Comparison of ENCODE assay signal across 8 cellular contexts in genomic region chr20:59207742-59208357, GRCh38. TPM values are rescaled to one million over a fixed set of nuclear protein-coding genes. Genes with fewer than 3 reads are reported as not detected.
DNase-seq lines count a peak whose midpoint lies in the region; ATAC-seq, FAIRE-seq and TF ChIP-seq lines count a peak whose summit lies in the region.

No MANE protein-coding gene starts in this region.

- H2AFZ ChIP-seq in DND-41 (ENCODE audit: low read depth, low read length) (no peak overlapping the region), GM12878 (ENCODE audit: control insufficient read depth, low read depth, low read length) (no peak overlapping the region)

- no peak overlapping the region for H3K4me3 Mint-ChIP-seq in T-helper 2 cell treated with Interferon-gamma antibody and Interleukin-4, amounts not matched to agents 5 μg/mL and 100 μg/mL, for 36 hours

- no peak overlapping the region for H3K4me2 ChIP-seq in DND-41 (ENCODE audit: insufficient read depth, low read length)
- no peak overlapping the region for H3K4me2 ChIP-seq in GM12878 (ENCODE audit: control insufficient read depth, insufficient read depth)

- POLR2A ChIA-PET in GM12878 (lab: Charles Lee) = no interaction called here

- peaks cover 7% of the 10 kb centered on the region for H3K36me3 Mint-ChIP-seq in T-helper 2 cell treated with Interferon-gamma antibody and Interleukin-4, amounts not matched to agents 5 μg/mL and 100 μg/mL, for 36 hours (ENCODE audit: low read depth)

- H3K9ac ChIP-seq in DND-41 (ENCODE audit: low read depth, low read length) = no peak overlapping the region
- no peak overlapping the region for H3K9ac ChIP-seq in GM12878 (ENCODE audit: control insufficient read depth, insufficient read depth, low read length)

- SMC1A ChIA-PET in GM12878 (lab: Charles Lee; ENCODE audit: uncharacterized antibody, unreplicated experiment) = interaction anchor here (0.7 to 3.8 kb wide), 8 partner anchors 14 to 386 kb away, joined by 3 to 19 read pairs (median 6); no protein-coding TSS in a partner anchor

- H3K27ac Mint-ChIP-seq in T-helper 2 cell treated with Interferon-gamma antibody and Interleukin-4, amounts not matched to agents 5 μg/mL and 100 μg/mL, for 36 hours = no peak overlapping the region

- TF ChIP-seq POLR2A in GM12878 (IDR thresholded peaks at IDR 0.05; ENCODE audit: low read depth, low read length) (no peak), uterus (IDR thresholded peaks at IDR 0.05) (no peak)

- peak; percentile 64 for TF ChIP-seq CTCF in DND-41 (IDR thresholded peaks at IDR 0.05; ENCODE audit: borderline replicate concordance, extremely low read depth, low read length, poor library complexity, severe bottlenecking)
- TF ChIP-seq CTCF in GM12878 (IDR thresholded peaks at IDR 0.05 in 2 of 3, conservative IDR thresholded peaks at IDR 0.05 in 1 of 3; ENCODE audit: control insufficient read depth in 2 of 3, extremely low read depth in 1 of 3, insufficient read depth in 1 of 3, low read depth in 3 of 3, low read length in 3 of 3) = peak; percentile 76 to 91 (median 78)
- peak; percentile 44 to 73 for TF ChIP-seq CTCF in left lung (IDR thresholded peaks at IDR 0.05)
- TF ChIP-seq CTCF in uterus (IDR thresholded peaks at IDR 0.05) = peak in 2 of 4 experiments; percentile 8 to 27

- ATAC-seq in DND-41 (ENCODE audit: insufficient read depth, low read depth) (peak; percentile 67; the same call in 2 of the 3 replicates), HG03354 (IDR thresholded peaks at IDR 0.05; ENCODE audit: poor library complexity, severe bottlenecking, unreplicated experiment) (peak; percentile 62), GM12878 (peak; percentile 97), left lung (peak; percentile 91)

- TF ChIP-seq RAD21 in GM12878 (IDR thresholded peaks at IDR 0.05; ENCODE audit: insufficient read depth, low read depth, low read length) = peak; percentile 87

- H3K9me3 Mint-ChIP-seq in T-helper 2 cell treated with Interferon-gamma antibody and Interleukin-4, amounts not matched to agents 5 μg/mL and 100 μg/mL, for 36 hours = no peaks in the 10 kb centered on the region

- BruUV-seq in GM12878 (replicated peaks; lab: Mats Ljungman, UMichigan) = no TSS peak

- RAD21 ChIA-PET in GM12878 (lab: Charles Lee; ENCODE audit: unreplicated experiment) = interaction anchor here (0.9 to 2.2 kb wide), 9 partner anchors 15 to 727 kb away, joined by 3 to 18 read pairs (median 3); no protein-coding TSS in a partner anchor

- H3K36me3 ChIP-seq in DND-41 (ENCODE audit: insufficient read depth, low read length) = no peaks in the 10 kb centered on the region
- no peaks in the 10 kb centered on the region for H3K36me3 ChIP-seq in GM12878 (ENCODE audit: control insufficient read depth in 2 of 2, insufficient read depth in 2 of 2, low read length in 1 of 2)
- H3K36me3 ChIP-seq in left lung = no peaks in the 10 kb centered on the region
- H3K36me3 ChIP-seq in uterus = no peaks in the 10 kb centered on the region

- H3K4me3 ChIP-seq in DND-41 (ENCODE audit: low read depth in 1 of 2, low read length in 2 of 2) (no peak overlapping the region), GM12878 (no peak overlapping the region), left lung (no peak overlapping the region), uterus (no peak overlapping the region)

- H4K20me1 ChIP-seq in DND-41 (ENCODE audit: insufficient read depth, low read length) = peaks cover 5% of the 10 kb centered on the region; the same call in 1 of the 2 replicates
- no peaks in the 10 kb centered on the region for H4K20me1 ChIP-seq in GM12878 (ENCODE audit: control insufficient read depth, insufficient read depth)

- DNase-seq in DND-41 (peak; percentile 47), GM12878 (ENCODE audit: low read depth, low spot score) (peak; percentile 2), left lung (peak in 1 of 2 donors; percentile 61), uterus (no peak), NCI-H1092 (lab: John Stamatoyannopoulos, UW) (no peak)
- DNase-seq in T-helper 2 cell treated with Interferon-gamma antibody and Interleukin-4, amounts not matched to agents 5 μg/mL and 100 μg/mL, for 36 hours (ENCODE audit: low spot score) = peak; percentile 58
- DNase-seq in stimulated activated CD8-positive, alpha-beta memory T cell treated with anti-CD3 and anti-CD28 coated beads, Interleukin-4, amount 100 ng/mL, for 1 hour (ENCODE audit: low read depth in 2 of 2, low spot score in 1 of 2) = peak; percentile 59 to 61

- TF ChIP-seq EP300 in GM12878 (IDR thresholded peaks at IDR 0.05; ENCODE audit: borderline replicate concordance in 1 of 2, control insufficient read depth in 1 of 2, low read depth in 2 of 2, low read length in 2 of 2) = no peak

- WGBS in GM12878 (ENCODE audit: insufficient coverage, insufficient replicate concordance, low lambda C conversion rate, missing lambda C conversion rate) = 0% methylated on average over 2 of the region's 2 CpGs

- H3K4me1 ChIP-seq in DND-41 (ENCODE audit: insufficient read depth, low read length) = no peaks in the 10 kb centered on the region
- H3K4me1 ChIP-seq in GM12878 (ENCODE audit: control insufficient read depth, insufficient read depth, low read length) = no peaks in the 10 kb centered on the region
- peaks cover 0 to 7% of the 10 kb centered on the region in 2 donors for H3K4me1 ChIP-seq in left lung
- H3K4me1 ChIP-seq in uterus = no peaks in the 10 kb centered on the region

- H3K4me1 Mint-ChIP-seq in T-helper 2 cell treated with Interferon-gamma antibody and Interleukin-4, amounts not matched to agents 5 μg/mL and 100 μg/mL, for 36 hours (ENCODE audit: low read depth) = peaks cover 6% of the 10 kb centered on the region

- no peak overlapping the region for H3K27ac ChIP-seq in DND-41 (ENCODE audit: low read length)
- no peak overlapping the region for H3K27ac ChIP-seq in GM12878 (ENCODE audit: control insufficient read depth, insufficient read depth)
- no peak overlapping the region for H3K27ac ChIP-seq in left lung
- H3K27ac ChIP-seq in uterus = no peak overlapping the region

- peak; percentile 66 for FAIRE-seq in GM12878 (lab: Jason Lieb, UNC)

- intact Hi-C loops in GM12878 (cut with micrococcal nuclease; ENCODE audit: unreplicated experiment) (loop anchor here (1.0 to 5.0 kb wide), 2 partner anchors 121 to 338 kb away; no protein-coding TSS in a partner anchor), left lung (cut with DNase I) (no loop called here), uterus (cut with DNase I; ENCODE audit: low total_unique reads) (no loop called here)

- H3K9me3 ChIP-seq in DND-41 (ENCODE audit: insufficient read depth, low read length, severe bottlenecking) (no peaks in the 10 kb centered on the region), GM12878 (replicated peaks; ENCODE audit: control insufficient read depth, insufficient read depth, low read length) (no peaks in the 10 kb centered on the region), left lung (no peaks in the 10 kb centered on the region), uterus (no peaks in the 10 kb centered on the region)

- CTCF ChIA-PET in GM12878 (lab: Yijun Ruan, JAX) = interaction anchor here (0.5 to 4.2 kb wide), 27 partner anchors 9 to 848 kb away, joined by 3 to 50 read pairs (median 4); no protein-coding TSS in a partner anchor

- H3K27me3 ChIP-seq in DND-41 (ENCODE audit: insufficient read depth, low read length, poor library complexity) = peaks cover 25% of the 10 kb centered on the region
- no peaks in the 10 kb centered on the region for H3K27me3 ChIP-seq in GM12878 (replicated peaks in 1 of 2; ENCODE audit: control insufficient read depth in 2 of 2, insufficient read depth in 2 of 2, low read length in 1 of 2)
- peaks cover 0 to 30% of the 10 kb centered on the region in 2 donors for H3K27me3 ChIP-seq in left lung
- H3K27me3 ChIP-seq in uterus = no peaks in the 10 kb centered on the region

- no peaks in the 10 kb centered on the region for H3K27me3 Mint-ChIP-seq in T-helper 2 cell treated with Interferon-gamma antibody and Interleukin-4, amounts not matched to agents 5 μg/mL and 100 μg/mL, for 36 hours (ENCODE audit: low read depth)

- H3K79me2 ChIP-seq in DND-41 (ENCODE audit: insufficient read depth, low read length) (no peaks in the 10 kb centered on the region), GM12878 (ENCODE audit: control insufficient read depth, insufficient read depth, low read length) (no peaks in the 10 kb centered on the region)

- in situ Hi-C loops in GM12878 (cut with MboI) = loop anchor here (5.0 kb wide), 2 partner anchors 121 to 336 kb away; no protein-coding TSS in a partner anchor

TF ChIP-seq in GM12878, 131 proteins besides CTCF, POLR2A, EP300 and RAD21:
- TF ChIP-seq MTA2 (IDR thresholded peaks at IDR 0.05; ENCODE audit: low read depth) (no peak), IKZF2 (IDR thresholded peaks at IDR 0.05) (no peak), RUNX3 (IDR thresholded peaks at IDR 0.05; ENCODE audit: low read length) (0 out of 2 replicates have a peak, but pooled peaks have one; percentile 6), SUZ12 (IDR thresholded peaks at IDR 0.05; ENCODE audit: unreplicated experiment) (no peak), YY1 (IDR thresholded peaks at IDR 0.05; ENCODE audit: low read depth, low read length) (0 out of 2 replicates have a peak, but pooled peaks have one; percentile 20), SMC3 (IDR thresholded peaks at IDR 0.05; ENCODE audit: borderline replicate concordance, low read length) (peak; percentile 80), CREM (IDR thresholded peaks at IDR 0.05; ENCODE audit: low read depth) (no peak)

RNA-seq across cellular contexts. Expression of gene ZNF831, which starts 44.2 kb away (rescaled TPM):
- total RNA-seq in GM12878 (2013; cell fraction: nucleolus; rRNA removed) = 0.05 TPM in 1 of 2 replicates, not detected in the other
- 0.68 and 0.87 TPM in 2 replicates for total RNA-seq in GM12878 (2014; rRNA removed)
- 0.51 and 0.54 TPM in 2 replicates for total RNA-seq in GM12878 (2014; rRNA removed; fragmentation: Illumina TruSeq; extraction: Trizol)
- 0.85 and 0.97 TPM in 2 replicates for total RNA-seq in GM12878 (2021)
- polyA plus RNA-seq in GM12878 (2011; ENCODE audit: low read depth) = 0.17 TPM
- 0.11 and 0.13 TPM in 2 replicates for polyA plus RNA-seq in GM12878 (2011; rRNA removed)
- polyA plus RNA-seq in GM12878 (2011; cell fraction: cytosol; rRNA removed) = 0.12 and 0.13 TPM in 2 replicates
- polyA plus RNA-seq in GM12878 (2011; cell fraction: nucleus; rRNA removed) = 0.42 and 0.43 TPM in 2 replicates
- 0.29 and 0.31 TPM in 2 replicates for polyA plus RNA-seq in GM12878 (2012)
- 0.32 and 0.41 TPM in 2 replicates for polyA plus RNA-seq in GM12878 (2014; fragmentation: Illumina TruSeq; extraction: Trizol)
- polyA plus RNA-seq in GM12878 (2014; fragmentation: Nextera tagmentation; extraction: Ambion mirVana) = under 1 TPM; 0.05 to 0.13 TPM
- polyA plus RNA-seq in GM12878 (2014; rRNA removed) = 0.35 and 0.48 TPM in 2 replicates
- under 1 TPM; 0.01 to 0.06 TPM for polyA plus RNA-seq in GM12878 (2016; fragmentation: Nextera tagmentation; extraction: Ambion mirVana)
- 0.22 and 0.41 TPM in 2 replicates for polyA minus RNA-seq in GM12878 (2011; rRNA and poly(A)+ RNA removed)
- polyA minus RNA-seq in GM12878 (2011; cell fraction: cytosol; rRNA and poly(A)+ RNA removed) = 0.10 and 0.13 TPM in 2 replicates
- polyA minus RNA-seq in GM12878 (2011; cell fraction: nucleus; rRNA and poly(A)+ RNA removed) = 0.36 and 0.77 TPM in 2 replicates
- 1 to 10 TPM in 1 of 2 donors, under 1 TPM in 1; 0.38 to 1.1 TPM for total RNA-seq in left lung
- total RNA-seq in uterus = 1 to 10 TPM in 1 of 4 donors, under 1 TPM in 3; 0.21 to 3.1 (median 0.43) TPM

Comparison
In these comparisons a context has a peak if more than half of its experiments do, and no peak if none do; other contexts are left out.
1. DNase-seq: peak in DND-41 (single experiment), T-helper 2 cell treated with Interferon-gamma antibody and Interleukin-4, amounts not matched to agents 5 μg/mL and 100 μg/mL, for 36 hours (single experiment), GM12878 (single experiment) and stimulated activated CD8-positive, alpha-beta memory T cell treated with anti-CD3 and anti-CD28 coated beads, Interleukin-4, amount 100 ng/mL, for 1 hour (2 of 2); none in uterus (0 of 2) and NCI-H1092 (single experiment).
2. Peak in every context shown above with its lines, with median percentiles within 50 percentile points of each other: ATAC-seq.